ENCODE assay signal across 8 cellular contexts in genomic region chr9:137027369-137028012, GRCh38. TPM values are rescaled to one million over a fixed set of nuclear protein-coding genes. Genes with fewer than 3 reads are reported as not detected.
DNase-seq lines count a peak whose midpoint lies in the region; ATAC-seq lines count a peak whose summit lies in the region.

No MANE protein-coding gene starts in this region.

- DNase-seq in CD4-positive, alpha-beta memory T cell = no peak
- DNase-seq in NCI-H69 (lab: John Stamatoyannopoulos, UW) (peak; percentile 81), DMS153 treated with DMSO at 0.1 percent for 48 hours (lab: John Stamatoyannopoulos, UW; ENCODE audit: unreplicated experiment) (no peak)
- DNase-seq in natural killer cell treated with Interleukin-12 subunit alpha and Interleukin-12 subunit beta and Interleukin-15 and Interleukin-18, amount 100 ng/mL, for 72 hours (ENCODE audit: low spot score) = no peak

- H3K9me3 ChIP-seq in CD4-positive, alpha-beta memory T cell (ENCODE audit: control insufficient read depth in 1 of 2, low read length in 2 of 2) = no peaks in the 10 kb centered on the region
- H3K9me3 ChIP-seq in duodenal mucosa (ENCODE audit: control insufficient read depth in 1 of 2, low read length in 2 of 2) = no peaks in the 10 kb centered on the region

- peak overlapping the region; percentile 21 to 37 for H3K9ac ChIP-seq in duodenal mucosa (ENCODE audit: low read depth in 1 of 2, low read length in 2 of 2)

- H3K27ac Mint-ChIP-seq in CD4-positive, alpha-beta memory T cell = peak overlapping the region; percentile 26 to 91 (median 84)
- H3K27ac Mint-ChIP-seq in natural killer cell treated with Interleukin-12 subunit alpha and Interleukin-12 subunit beta and Interleukin-15 and Interleukin-18, amount 100 ng/mL, for 72 hours = peak overlapping the region in 1 of 2 donors; percentile 31

- ATAC-seq in natural killer cell treated with Interleukin-12 subunit alpha and Interleukin-12 subunit beta and Interleukin-15 and Interleukin-18, amount 100 ng/mL, for 72 hours = no peak
- no peak for ATAC-seq in GM18867 (IDR thresholded peaks at IDR 0.05; ENCODE audit: unreplicated experiment)
- no peak for ATAC-seq in HG03432 (IDR thresholded peaks at IDR 0.05; ENCODE audit: unreplicated experiment)
- no peak for ATAC-seq in HG02981 (IDR thresholded peaks at IDR 0.05; ENCODE audit: unreplicated experiment)

- no peaks in the 10 kb centered on the region for H3K36me3 ChIP-seq in CD4-positive, alpha-beta memory T cell (ENCODE audit: insufficient read depth, low read length)
- no peaks in the 10 kb centered on the region for H3K36me3 ChIP-seq in duodenal mucosa (ENCODE audit: control insufficient read depth in 1 of 2, insufficient read depth in 2 of 2, low read length in 2 of 2)

- peak overlapping the region; percentile 10 for H3K27ac ChIP-seq in CD4-positive, alpha-beta memory T cell (ENCODE audit: low read depth, low read length)
- H3K27ac ChIP-seq in duodenal mucosa (ENCODE audit: low read depth, low read length) = peak overlapping the region; percentile 56

- H3K36me3 Mint-ChIP-seq in CD4-positive, alpha-beta memory T cell = peaks cover 0 to 6% of the 10 kb centered on the region in 2 donors
- H3K36me3 Mint-ChIP-seq in natural killer cell treated with Interleukin-12 subunit alpha and Interleukin-12 subunit beta and Interleukin-15 and Interleukin-18, amount 100 ng/mL, for 72 hours = no peaks in the 10 kb centered on the region

- H3K27me3 Mint-ChIP-seq in CD4-positive, alpha-beta memory T cell = no peaks in the 10 kb centered on the region
- no peaks in the 10 kb centered on the region for H3K27me3 Mint-ChIP-seq in natural killer cell treated with Interleukin-12 subunit alpha and Interleukin-12 subunit beta and Interleukin-15 and Interleukin-18, amount 100 ng/mL, for 72 hours

- H3K9me3 Mint-ChIP-seq in CD4-positive, alpha-beta memory T cell = no peaks in the 10 kb centered on the region
- no peaks in the 10 kb centered on the region for H3K9me3 Mint-ChIP-seq in natural killer cell treated with Interleukin-12 subunit alpha and Interleukin-12 subunit beta and Interleukin-15 and Interleukin-18, amount 100 ng/mL, for 72 hours

- intact Hi-C loops in CD4-positive, alpha-beta memory T cell (cut with micrococcal nuclease) = loop anchor here (1.0 to 10.0 kb wide), 4 partner anchors 35 to 77 kb away; partner anchors contain the start of genes PAXX and PTGDS

- no peaks in the 10 kb centered on the region for H3K27me3 ChIP-seq in CD4-positive, alpha-beta memory T cell (ENCODE audit: insufficient read depth, low read length)
- no peaks in the 10 kb centered on the region for H3K27me3 ChIP-seq in duodenal mucosa (ENCODE audit: control insufficient read depth in 1 of 2, insufficient read depth in 2 of 2, low read length in 2 of 2)

- peaks cover 16 to 47% (median 31%) of the 10 kb centered on the region in 4 donors for H3K4me1 Mint-ChIP-seq in CD4-positive, alpha-beta memory T cell
- peaks cover 25 to 31% of the 10 kb centered on the region in 2 donors for H3K4me1 Mint-ChIP-seq in natural killer cell treated with Interleukin-12 subunit alpha and Interleukin-12 subunit beta and Interleukin-15 and Interleukin-18, amount 100 ng/mL, for 72 hours (ENCODE audit: low read depth in 2 of 2)

- peaks cover 65% of the 10 kb centered on the region for H3K4me1 ChIP-seq in CD4-positive, alpha-beta memory T cell (ENCODE audit: insufficient read depth, low read length)
- peaks cover 45 to 75% of the 10 kb centered on the region in 2 donors for H3K4me1 ChIP-seq in duodenal mucosa (ENCODE audit: control insufficient read depth in 1 of 2, insufficient read depth in 2 of 2, low read length in 2 of 2)

- peak overlapping the region in 1 of 2 donors; percentile 37 for H3K4me3 ChIP-seq in CD4-positive, alpha-beta memory T cell (ENCODE audit: low read length in 2 of 2)
- H3K4me3 ChIP-seq in duodenal mucosa (ENCODE audit: low read depth in 1 of 2, low read length in 2 of 2) = peak overlapping the region; percentile 55 to 61

- POLR2A ChIA-PET in CD4-positive, alpha-beta memory T cell (lab: Charles Lee; ENCODE audit: partially characterized antibody) = interaction anchor here (0.5 to 8.2 kb wide), 11 partner anchors 8 to 213 kb away, joined by 3 to 52 read pairs (median 3); partner anchors contain the start of genes CLIC3, PAXX and TUBB4B

- CTCF ChIA-PET in CD4-positive, alpha-beta memory T cell (lab: Charles Lee; ENCODE audit: partially characterized antibody) = interaction anchor here (1.7 to 4.4 kb wide), 5 partner anchors 8 to 80 kb away, joined by 6 to 43 read pairs (median 15); no protein-coding TSS in a partner anchor

- H3K4me3 Mint-ChIP-seq in CD4-positive, alpha-beta memory T cell = peak overlapping the region; percentile 85 to 92 (median 89)
- H3K4me3 Mint-ChIP-seq in natural killer cell treated with Interleukin-12 subunit alpha and Interleukin-12 subunit beta and Interleukin-15 and Interleukin-18, amount 100 ng/mL, for 72 hours = peak overlapping the region; percentile 87

RNA-seq across cellular contexts. Expression of gene ABCA2, which starts 0.5 kb away (rescaled TPM):
- 10 to 100 TPM; 63.8 to 68.6 TPM for total RNA-seq in CD4-positive, alpha-beta memory T cell
- polyA plus RNA-seq in CD4-positive, alpha-beta memory T cell = 10 to 100 TPM in 1 of 2 donors, 1 to 10 TPM in 1; 2.6 to 10.8 TPM
- 100 to 1,000 TPM in 1 of 2 donors, 10 to 100 TPM in 1; 77.6 to 109 TPM for total RNA-seq in natural killer cell treated with Interleukin-12 subunit alpha and Interleukin-12 subunit beta and Interleukin-15 and Interleukin-18, amount 100 ng/mL, for 72 hours

RNA-seq across cellular contexts. Expression of gene FUT7, which starts 4.4 kb away (rescaled TPM):
- 1 to 10 TPM; 3.4 to 4.6 TPM for total RNA-seq in CD4-positive, alpha-beta memory T cell
- 10 to 100 TPM; 22.6 to 43.8 TPM for polyA plus RNA-seq in CD4-positive, alpha-beta memory T cell
- total RNA-seq in natural killer cell treated with Interleukin-12 subunit alpha and Interleukin-12 subunit beta and Interleukin-15 and Interleukin-18, amount 100 ng/mL, for 72 hours = 10 to 100 TPM; 10.0 to 17.8 TPM

RNA-seq across cellular contexts. Expression of gene NPDC1, which starts 18.5 kb away (rescaled TPM):
- 10 to 100 TPM; 20.7 to 21.4 TPM for total RNA-seq in CD4-positive, alpha-beta memory T cell
- polyA plus RNA-seq in CD4-positive, alpha-beta memory T cell = 10 to 100 TPM; 22.8 to 32.2 TPM
- 10 to 100 TPM; 11.2 to 41.7 TPM for total RNA-seq in natural killer cell treated with Interleukin-12 subunit alpha and Interleukin-12 subunit beta and Interleukin-15 and Interleukin-18, amount 100 ng/mL, for 72 hours

RNA-seq across cellular contexts. Expression of gene ENTPD2, which starts 26.4 kb away (rescaled TPM):
- not detected for total RNA-seq in CD4-positive, alpha-beta memory T cell
- polyA plus RNA-seq in CD4-positive, alpha-beta memory T cell = not detected
- total RNA-seq in natural killer cell treated with Interleukin-12 subunit alpha and Interleukin-12 subunit beta and Interleukin-15 and Interleukin-18, amount 100 ng/mL, for 72 hours = not detected

RNA-seq across cellular contexts. Expression of gene CLIC3, which starts 31.1 kb away (rescaled TPM):
- total RNA-seq in CD4-positive, alpha-beta memory T cell = 1 to 10 TPM; 3.1 to 3.7 TPM
- polyA plus RNA-seq in CD4-positive, alpha-beta memory T cell = 1 to 10 TPM; 5.0 to 7.8 TPM
- 10 to 100 TPM in 1 of 2 donors, 1 to 10 TPM in 1; 4.3 to 38.2 TPM for total RNA-seq in natural killer cell treated with Interleukin-12 subunit alpha and Interleukin-12 subunit beta and Interleukin-15 and Interleukin-18, amount 100 ng/mL, for 72 hours
